Comparison of ENCODE assay signal across 1 cellular context in the genomic region with DNA sequence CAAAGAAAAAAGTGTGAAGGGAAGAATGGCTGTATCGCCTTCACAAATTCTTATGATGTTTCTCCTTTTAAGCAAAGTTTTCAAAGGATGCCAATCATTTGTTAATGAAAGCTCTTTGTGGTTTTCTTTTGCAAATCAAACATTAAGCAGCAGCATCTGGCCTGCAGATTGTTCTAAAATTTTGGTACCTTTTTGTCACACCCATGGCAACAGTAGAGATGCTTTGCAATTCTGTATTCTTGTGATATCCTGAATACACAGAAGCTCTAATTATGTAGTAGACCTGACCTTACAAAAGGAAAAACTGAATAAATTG.
TF ChIP-seq lines count a peak whose summit lies in the region.

No MANE protein-coding gene starts in this region.

TF ChIP-seq in WTC11, 78 proteins besides CTCF, POLR2A, EP300 and RAD21 (continued from another document):
- TF ChIP-seq IRF2 (CRISPR knock-in tag; IDR thresholded peaks at IDR 0.05; ENCODE audit: borderline replicate concordance, low read depth) (no peak), GRHL2 (CRISPR knock-in tag; IDR thresholded peaks at IDR 0.05; ENCODE audit: insufficient replicate concordance, severe bottlenecking) (no peak), CREB1 (CRISPR knock-in tag; IDR thresholded peaks at IDR 0.05) (no peak), SMAD4 (CRISPR knock-in tag; IDR thresholded peaks at IDR 0.05) (no peak), NR3C1 (CRISPR knock-in tag; conservative IDR thresholded peaks at IDR 0.05; ENCODE audit: low read depth) (no peak)
- TF ChIP-seq, protein P1, sequence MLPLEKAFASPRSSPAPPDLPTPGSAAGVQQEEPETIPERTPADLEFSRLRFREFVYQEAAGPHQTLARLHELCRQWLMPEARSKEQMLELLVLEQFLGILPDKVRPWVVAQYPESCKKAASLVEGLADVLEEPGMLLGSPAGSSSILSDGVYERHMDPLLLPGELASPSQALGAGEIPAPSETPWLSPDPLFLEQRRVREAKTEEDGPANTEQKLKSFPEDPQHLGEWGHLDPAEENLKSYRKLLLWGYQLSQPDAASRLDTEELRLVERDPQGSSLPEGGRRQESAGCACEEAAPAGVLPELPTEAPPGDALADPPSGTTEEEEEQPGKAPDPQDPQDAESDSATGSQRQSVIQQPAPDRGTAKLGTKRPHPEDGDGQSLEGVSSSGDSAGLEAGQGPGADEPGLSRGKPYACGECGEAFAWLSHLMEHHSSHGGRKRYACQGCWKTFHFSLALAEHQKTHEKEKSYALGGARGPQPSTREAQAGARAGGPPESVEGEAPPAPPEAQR (CRISPR knock-in tag; IDR thresholded peaks at IDR 0.05): no peak
- TF ChIP-seq, protein P2, sequence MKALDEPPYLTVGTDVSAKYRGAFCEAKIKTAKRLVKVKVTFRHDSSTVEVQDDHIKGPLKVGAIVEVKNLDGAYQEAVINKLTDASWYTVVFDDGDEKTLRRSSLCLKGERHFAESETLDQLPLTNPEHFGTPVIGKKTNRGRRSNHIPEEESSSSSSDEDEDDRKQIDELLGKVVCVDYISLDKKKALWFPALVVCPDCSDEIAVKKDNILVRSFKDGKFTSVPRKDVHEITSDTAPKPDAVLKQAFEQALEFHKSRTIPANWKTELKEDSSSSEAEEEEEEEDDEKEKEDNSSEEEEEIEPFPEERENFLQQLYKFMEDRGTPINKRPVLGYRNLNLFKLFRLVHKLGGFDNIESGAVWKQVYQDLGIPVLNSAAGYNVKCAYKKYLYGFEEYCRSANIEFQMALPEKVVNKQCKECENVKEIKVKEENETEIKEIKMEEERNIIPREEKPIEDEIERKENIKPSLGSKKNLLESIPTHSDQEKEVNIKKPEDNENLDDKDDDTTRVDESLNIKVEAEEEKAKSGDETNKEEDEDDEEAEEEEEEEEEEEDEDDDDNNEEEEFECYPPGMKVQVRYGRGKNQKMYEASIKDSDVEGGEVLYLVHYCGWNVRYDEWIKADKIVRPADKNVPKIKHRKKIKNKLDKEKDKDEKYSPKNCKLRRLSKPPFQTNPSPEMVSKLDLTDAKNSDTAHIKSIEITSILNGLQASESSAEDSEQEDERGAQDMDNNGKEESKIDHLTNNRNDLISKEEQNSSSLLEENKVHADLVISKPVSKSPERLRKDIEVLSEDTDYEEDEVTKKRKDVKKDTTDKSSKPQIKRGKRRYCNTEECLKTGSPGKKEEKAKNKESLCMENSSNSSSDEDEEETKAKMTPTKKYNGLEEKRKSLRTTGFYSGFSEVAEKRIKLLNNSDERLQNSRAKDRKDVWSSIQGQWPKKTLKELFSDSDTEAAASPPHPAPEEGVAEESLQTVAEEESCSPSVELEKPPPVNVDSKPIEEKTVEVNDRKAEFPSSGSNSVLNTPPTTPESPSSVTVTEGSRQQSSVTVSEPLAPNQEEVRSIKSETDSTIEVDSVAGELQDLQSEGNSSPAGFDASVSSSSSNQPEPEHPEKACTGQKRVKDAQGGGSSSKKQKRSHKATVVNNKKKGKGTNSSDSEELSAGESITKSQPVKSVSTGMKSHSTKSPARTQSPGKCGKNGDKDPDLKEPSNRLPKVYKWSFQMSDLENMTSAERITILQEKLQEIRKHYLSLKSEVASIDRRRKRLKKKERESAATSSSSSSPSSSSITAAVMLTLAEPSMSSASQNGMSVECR (CRISPR knock-in tag; IDR thresholded peaks at IDR 0.05; ENCODE audit: borderline replicate concordance): no peak
- TF ChIP-seq, protein P3, sequence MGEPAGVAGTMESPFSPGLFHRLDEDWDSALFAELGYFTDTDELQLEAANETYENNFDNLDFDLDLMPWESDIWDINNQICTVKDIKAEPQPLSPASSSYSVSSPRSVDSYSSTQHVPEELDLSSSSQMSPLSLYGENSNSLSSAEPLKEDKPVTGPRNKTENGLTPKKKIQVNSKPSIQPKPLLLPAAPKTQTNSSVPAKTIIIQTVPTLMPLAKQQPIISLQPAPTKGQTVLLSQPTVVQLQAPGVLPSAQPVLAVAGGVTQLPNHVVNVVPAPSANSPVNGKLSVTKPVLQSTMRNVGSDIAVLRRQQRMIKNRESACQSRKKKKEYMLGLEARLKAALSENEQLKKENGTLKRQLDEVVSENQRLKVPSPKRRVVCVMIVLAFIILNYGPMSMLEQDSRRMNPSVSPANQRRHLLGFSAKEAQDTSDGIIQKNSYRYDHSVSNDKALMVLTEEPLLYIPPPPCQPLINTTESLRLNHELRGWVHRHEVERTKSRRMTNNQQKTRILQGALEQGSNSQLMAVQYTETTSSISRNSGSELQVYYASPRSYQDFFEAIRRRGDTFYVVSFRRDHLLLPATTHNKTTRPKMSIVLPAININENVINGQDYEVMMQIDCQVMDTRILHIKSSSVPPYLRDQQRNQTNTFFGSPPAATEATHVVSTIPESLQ (CRISPR knock-in tag; IDR thresholded peaks at IDR 0.05): no peak
TF ChIP-seq in WTC11: peak in this region for 0.
